1 cellular context compared by ENCODE assay signal in the genomic region with DNA sequence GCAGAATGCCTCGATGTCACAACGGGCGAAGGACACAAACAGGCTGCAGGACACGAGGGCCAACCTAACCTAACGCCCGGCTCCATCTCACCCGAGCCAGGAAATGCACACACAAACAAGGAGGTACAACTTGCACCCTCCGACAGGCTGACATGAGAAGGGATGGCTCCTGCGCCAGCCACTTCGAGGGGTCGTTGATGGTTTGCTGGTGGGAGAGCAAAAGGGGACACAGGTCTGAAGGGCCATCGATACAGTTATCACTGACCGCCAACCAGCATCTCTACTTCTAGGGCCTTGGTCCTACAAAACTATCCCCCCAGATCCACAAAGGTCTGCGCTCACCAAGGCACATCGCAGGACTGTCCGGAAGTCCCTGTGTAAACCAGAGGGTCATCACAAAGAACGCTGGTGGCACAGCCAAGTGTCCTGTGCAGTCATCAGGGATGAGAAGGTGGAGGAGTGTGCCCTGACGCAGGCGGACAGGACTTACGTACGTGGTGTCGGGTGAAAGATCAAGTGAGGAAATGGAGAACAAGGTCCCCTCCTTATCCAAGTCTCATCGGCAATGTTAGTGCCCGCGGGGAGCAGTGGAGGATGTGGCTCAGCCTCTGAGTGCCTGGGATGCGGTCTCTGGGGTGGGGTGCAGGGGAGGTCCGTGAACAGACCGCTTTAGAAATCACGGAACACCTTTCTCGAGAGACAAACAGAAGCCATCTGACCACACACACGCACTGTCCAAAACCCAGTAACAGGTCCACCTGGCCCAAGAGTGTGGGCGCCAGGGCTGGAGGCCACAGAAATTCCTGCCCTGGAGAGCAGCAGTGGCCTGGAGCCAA.
TF ChIP-seq lines count a peak whose summit lies in the region.

No MANE protein-coding gene starts in this region.

TF ChIP-seq in K562, 482 proteins besides CTCF, POLR2A, EP300 and RAD21:
- TF ChIP-seq ZNF282 (CRISPR knock-in tag; IDR thresholded peaks at IDR 0.05) (0 out of 2 replicates have a peak, but pooled peaks have one; percentile 22), ILF3 (IDR thresholded peaks at IDR 0.05; ENCODE audit: borderline replicate concordance) (no peak)
TF ChIP-seq in K562: peak in this region for 1.
